In genomic region chr1:64934115-64934880, GRCh38 we compare ENCODE assay signal across 9 cellular contexts. TPM values are rescaled to one million over a fixed set of nuclear protein-coding genes. Genes with fewer than 3 reads are reported as not detected.
DNase-seq lines count a peak whose midpoint lies in the region; ATAC-seq and TF ChIP-seq lines count a peak whose summit lies in the region.
"Had no signal": no experiment of that assay in that cellular context is flagged by ENCODE, and none has a peak within 500 bp of the region (broad histone marks: within the 10 kb centered on the region; RNA-seq: fewer than 3 reads in every experiment).

No MANE protein-coding gene starts in this region.

- peak overlapping the region; percentile 71 for H3K27ac Mint-ChIP-seq in memory B cell

- no peak for ATAC-seq in memory B cell (ENCODE audit: low read depth)
- no peak for ATAC-seq in GM18870 (IDR thresholded peaks at IDR 0.05; ENCODE audit: unreplicated experiment)

- peak overlapping the region; percentile 57 for H3K4me3 Mint-ChIP-seq in memory B cell

- H3K27ac ChIP-seq in Karpas-422 (ENCODE audit: low read length) = no peak overlapping the region
- H3K27ac ChIP-seq in mammary epithelial cell (ENCODE audit: insufficient read depth, low read depth, low read length) = peak overlapping the region; percentile 49

- H3K4me3 ChIP-seq in Karpas-422 (ENCODE audit: low read length) (no peak overlapping the region), mammary epithelial cell (replicated peaks in 1 of 3; ENCODE audit: insufficient read depth in 1 of 3, low read depth in 2 of 3, low read length in 3 of 3) (no peak overlapping the region)

- peaks cover 65% of the 10 kb centered on the region for H3K4me1 Mint-ChIP-seq in memory B cell

- H3K36me3 ChIP-seq in Karpas-422 (ENCODE audit: insufficient read depth, low read length) = no peaks in the 10 kb centered on the region
- H3K36me3 ChIP-seq in mammary epithelial cell (ENCODE audit: insufficient read depth, low read length) = no peaks in the 10 kb centered on the region

- TF ChIP-seq CTCF in mammary epithelial cell (conservative IDR thresholded peaks at IDR 0.05 in 1 of 2, IDR thresholded peaks at IDR 0.05 in 1 of 2; ENCODE audit: extremely low read depth in 1 of 2, insufficient read depth in 1 of 2, low read depth in 1 of 2, low read length in 2 of 2) = no peak

- WGBS in mammary epithelial cell (ENCODE audit: low coverage, missing lambda C conversion rate) = 59% methylated on average over 8 of the region's 9 CpGs

- no peaks in the 10 kb centered on the region for H3K9me3 ChIP-seq in Karpas-422 (ENCODE audit: low read length)
- no peaks in the 10 kb centered on the region for H3K9me3 ChIP-seq in mammary epithelial cell (replicated peaks; ENCODE audit: insufficient read depth, low read length)

- H4K20me1 ChIP-seq in Karpas-422 (ENCODE audit: insufficient read depth, low read depth, low read length) = peaks cover 68% of the 10 kb centered on the region
- H4K20me1 ChIP-seq in mammary epithelial cell (ENCODE audit: insufficient read depth, low read length) = no peaks in the 10 kb centered on the region

- H3K27me3 Mint-ChIP-seq in memory B cell = no peaks in the 10 kb centered on the region

- intact Hi-C loops in mammary epithelial cell (cut with micrococcal nuclease) = no loop called here

- H3K9ac ChIP-seq in Karpas-422 (ENCODE audit: low read length) = no peak overlapping the region
- H3K9ac ChIP-seq in mammary epithelial cell (ENCODE audit: insufficient read depth, low read length) = no peak overlapping the region

- H3K4me1 ChIP-seq in Karpas-422 (ENCODE audit: low read length) = peaks cover 14% of the 10 kb centered on the region
- peaks cover 24% of the 10 kb centered on the region for H3K4me1 ChIP-seq in mammary epithelial cell (ENCODE audit: insufficient read depth, low read length)

- DNase-seq in A172 (ENCODE audit: low spot score) (peak; percentile 59), Karpas-422 (no peak), mammary epithelial cell (peak; percentile 55), memory B cell (ENCODE audit: low spot score in 2 of 2) (no peak), NCI-H2107 (lab: John Stamatoyannopoulos, UW) (no peak), hippocampal formation (lab: John Stamatoyannopoulos, UW) (no peak)
- no peak for DNase-seq in activated naive CD4-positive, alpha-beta T cell treated with anti-CD3 and anti-CD28 coated beads, Interleukin-2, amount 50 U/mL, for 16 hours
- DNase-seq: activated effector memory CD4-positive, alpha-beta T cell treated with anti-CD3 and anti-CD28 coated beads, Interleukin-2, amount 50 U/mL, for 16 hours had no signal

- H3K4me2 ChIP-seq in Karpas-422 (ENCODE audit: low read depth, low read length, poor library complexity, severe bottlenecking) (peak overlapping the region; percentile 26), mammary epithelial cell (ENCODE audit: insufficient read depth, low read depth, low read length) (peak overlapping the region; percentile 37)

- dilution Hi-C loops in mammary epithelial cell (cut with HindIII; ENCODE audit: low sequenced_read_pairs) = no loop called here

- CTCF ChIA-PET in mammary epithelial cell (lab: Charles Lee; ENCODE audit: low non-redundant PET) = interaction anchor here (0.6 kb wide), 1 partner anchor 20 kb away, joined by 4 read pairs; no protein-coding TSS in a partner anchor

- H3K27me3 ChIP-seq in Karpas-422 (ENCODE audit: low read length) (no peaks in the 10 kb centered on the region), mammary epithelial cell (ENCODE audit: insufficient read depth, low read length) (no peaks in the 10 kb centered on the region)

- H3K79me2 ChIP-seq in Karpas-422 (ENCODE audit: low read length) = no peaks in the 10 kb centered on the region
- H3K79me2 ChIP-seq in mammary epithelial cell (ENCODE audit: insufficient read depth, low read length) = peaks cover 84% of the 10 kb centered on the region

- no peaks in the 10 kb centered on the region for H3K9me2 ChIP-seq in Karpas-422 (replicated peaks; ENCODE audit: insufficient read depth, low read length)

- in situ Hi-C loops in mammary epithelial cell (cut with MboI; ENCODE audit: low sequenced_read_pairs in 2 of 2) = no loop called here

- no peaks in the 10 kb centered on the region for H3K9me3 Mint-ChIP-seq in memory B cell

- no TSS peak for BruUV-seq in mammary epithelial cell (replicated peaks; lab: Mats Ljungman, UMichigan)

- H2AFZ ChIP-seq in Karpas-422 (ENCODE audit: low read length) (no peak overlapping the region), mammary epithelial cell (ENCODE audit: low read depth, low read length) (no peak overlapping the region)

- H3K36me3 Mint-ChIP-seq in memory B cell = peaks cover 25% of the 10 kb centered on the region

RNA-seq across cellular contexts. Expression of gene JAK1, which starts 32.1 kb away (rescaled TPM):
- total RNA-seq in A172 (2014; rRNA removed; shearing (Covaris generic)) = 61.4 and 70.5 TPM in 2 replicates
- 19.6 and 33.7 TPM in 2 replicates for total RNA-seq in Karpas-422 (2014; rRNA removed; shearing (Covaris generic); ENCODE audit: low replicate concordance)
- total RNA-seq in mammary epithelial cell = 100 to 1,000 TPM in 1 of 2 donors, 10 to 100 TPM in 1; 74.9 to 125 TPM
- polyA plus RNA-seq in mammary epithelial cell = 41.4 TPM
- polyA minus RNA-seq in mammary epithelial cell = 87.6 TPM

Comparison
In these comparisons a context has a peak if more than half of its experiments do, and no peak if none do; other contexts are left out.
1. DNase-seq: peak in A172 (single experiment) and mammary epithelial cell (single experiment); none in Karpas-422 (single experiment), memory B cell (0 of 2), NCI-H2107 (single experiment), hippocampal formation (0 of 2) and activated naive CD4-positive, alpha-beta T cell treated with anti-CD3 and anti-CD28 coated beads, Interleukin-2, amount 50 U/mL, for 16 hours (single experiment).